In the genomic region with DNA sequence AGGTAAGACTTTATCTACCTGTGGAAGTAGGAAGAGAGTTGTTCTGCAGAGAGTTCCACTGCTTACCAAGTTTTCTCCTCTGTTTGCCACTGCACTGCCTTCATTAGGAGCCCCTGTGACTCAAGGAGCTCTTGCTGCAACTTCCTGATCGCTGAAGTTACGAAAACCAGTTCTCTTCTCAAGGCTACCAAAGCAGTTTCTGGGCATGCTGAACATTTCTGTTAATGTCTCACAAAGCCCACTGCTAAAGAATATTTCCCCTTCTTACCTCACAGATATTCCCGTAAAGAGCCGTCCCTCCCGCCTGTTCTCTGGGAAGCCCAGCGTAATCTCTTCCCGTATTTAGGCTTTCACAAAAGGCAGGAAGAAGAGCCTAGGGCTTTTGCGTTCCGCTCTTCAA, we compare ENCODE assay signal across 14 cellular contexts.
DNase-seq lines count a peak whose midpoint lies in the region; ATAC-seq, FAIRE-seq and TF ChIP-seq lines count a peak whose summit lies in the region.
"Had no signal": no experiment of that assay in that cellular context is flagged by ENCODE, and none has a peak within 500 bp of the region (broad histone marks: within the 10 kb centered on the region; RNA-seq: fewer than 3 reads in every experiment).

No MANE protein-coding gene starts in this region.

- in situ Hi-C loops in K562 (cut with MboI) = no loop called here

- H3K9ac ChIP-seq in K562 (ENCODE audit: insufficient read depth in 1 of 2, low read depth in 2 of 2, low read length in 2 of 2) = no peak overlapping the region

- H3K4me2 ChIP-seq in K562 (ENCODE audit: insufficient read depth, low read length) = no peak overlapping the region

- TF ChIP-seq RAD21 in K562 (CRISPR knock-in tag; conservative IDR thresholded peaks at IDR 0.05 in 1 of 2, IDR thresholded peaks at IDR 0.05 in 1 of 2) = no peak

- TF ChIP-seq EP300 in K562 (IDR thresholded peaks at IDR 0.05; ENCODE audit: low read length) = no peak

- ATAC-seq in left cardiac atrium (peak in 1 of 2 donors; percentile 42), K562 (no peak), thoracic aorta (ENCODE audit: insufficient number of reproducible peaks, low FRiP score, low read depth) (no peak), GM21423 (IDR thresholded peaks at IDR 0.05; ENCODE audit: unreplicated experiment) (no peak), HG02610 (IDR thresholded peaks at IDR 0.05; ENCODE audit: unreplicated experiment) (no peak)
- ATAC-seq: activated naive CD8-positive, alpha-beta T cell treated with anti-CD3 and anti-CD28 coated beads, Interleukin-2, amount 50 U/mL, for 24 hours; HCT116 had no signal

- no peaks in the 10 kb centered on the region for H3K9me3 ChIP-seq in K562 (replicated peaks; ENCODE audit: control insufficient read depth, insufficient read depth, low read depth, low read length)
- H3K9me3 ChIP-seq in thoracic aorta = peaks cover 10% of the 10 kb centered on the region

- peak overlapping the region; percentile 39; the same call in 1 of the 2 replicates for H2AFZ ChIP-seq in K562 (ENCODE audit: low read depth, low read length)

- peak; percentile 18 for DNase-seq in left cardiac atrium
- no peak for DNase-seq in cardiac septum (ENCODE audit: low spot score)
- DNase-seq in K562 (ENCODE audit: extremely low read depth in 1 of 4, low spot score in 3 of 4) = no peak
- peak; percentile 95 for DNase-seq in iris pigment epithelial cell (ENCODE audit: low read depth)
- no peak for DNase-seq in thoracic aorta (ENCODE audit: low spot score)
- no peak for DNase-seq in HuH-7.5 (ENCODE audit: low spot score)
- DNase-seq: activated naive CD8-positive, alpha-beta T cell treated with anti-CD3 and anti-CD28 coated beads, Interleukin-2, amount 50 U/mL, for 24 hours; activated T-cell treated with anti-CD3 and anti-CD28 coated beads, Interleukin-2, amount 50 U/mL, for 1 hour; cerebellar nuclear complex; occipital lobe had no signal

- no peaks in the 10 kb centered on the region for H3K36me3 ChIP-seq in K562 (ENCODE audit: control insufficient read depth, insufficient read depth, low read length)
- H3K36me3 ChIP-seq in thoracic aorta = no peaks in the 10 kb centered on the region

- H3K4me1 ChIP-seq in K562 (replicated peaks in 1 of 2; ENCODE audit: control insufficient read depth in 2 of 2, insufficient read depth in 2 of 2, low read length in 2 of 2) (no peaks in the 10 kb centered on the region), thoracic aorta (ENCODE audit: control insufficient read depth in 1 of 2, low read depth in 2 of 2) (no peaks in the 10 kb centered on the region)

- H4K20me1 ChIP-seq in K562 (replicated peaks; ENCODE audit: control insufficient read depth, insufficient read depth, low read length) = no peaks in the 10 kb centered on the region

- H3K79me2 ChIP-seq in K562 (ENCODE audit: control insufficient read depth, insufficient read depth, low read length) = no peaks in the 10 kb centered on the region

- H3K4me3 ChIP-seq in K562 = no peak overlapping the region
- H3K4me3 ChIP-seq in thoracic aorta = peak overlapping the region; percentile 41

- no peak overlapping the region for H3K27ac ChIP-seq in K562 (ENCODE audit: extremely low read depth, low read depth, low read length)
- H3K27ac ChIP-seq in thoracic aorta = peak overlapping the region in 1 of 2 donors; percentile 10
- H3K27ac ChIP-seq: epithelial cell of prostate had no signal

- intact Hi-C loops in left cardiac atrium (cut with DNase I) (no loop called here), cardiac septum (cut with DNase I) (no loop called here), K562 (cut with micrococcal nuclease) (no loop called here)

- no peak for TF ChIP-seq CTCF in K562 (IDR thresholded peaks at IDR 0.05 in 2 of 3, conservative IDR thresholded peaks at IDR 0.05 in 1 of 3; ENCODE audit: insufficient read depth in 2 of 3, low read depth in 1 of 3, low read length in 3 of 3)
- TF ChIP-seq CTCF in thoracic aorta (IDR thresholded peaks at IDR 0.05) = no peak

- H3K27me3 ChIP-seq in K562 (ENCODE audit: control insufficient read depth in 2 of 2, insufficient read depth in 2 of 2, low read length in 2 of 2) (no peaks in the 10 kb centered on the region; a peak in 1 of 5 replicates), thoracic aorta (replicated peaks; ENCODE audit: insufficient read depth) (no peaks in the 10 kb centered on the region)

- TF ChIP-seq POLR2A in K562 (conservative IDR thresholded peaks at IDR 0.05) = no peak

- no peaks in the 10 kb centered on the region for H3K9me1 ChIP-seq in K562 (ENCODE audit: control insufficient read depth, insufficient read depth, low read length)

- 9% methylated on average over 7 of the region's 9 CpGs for WGBS in K562 (ENCODE audit: insufficient coverage, low coverage, missing lambda C conversion rate)

- no peak for FAIRE-seq in K562 (lab: Jason Lieb, UNC)

- POLR2A ChIA-PET in K562 (lab: Yijun Ruan, JAX) = interaction anchor here (0.5 kb wide), 1 partner anchor 148 kb away, joined by 3 read pairs; no protein-coding TSS in a partner anchor

- CTCF ChIA-PET in K562 (lab: Yijun Ruan, JAX; ENCODE audit: low intra/inter-chr PET ratio) = no interaction called here

- no TSS peak for BruUV-seq in K562 (replicated peaks; lab: Mats Ljungman, UMichigan)

TF ChIP-seq in K562, 482 proteins besides CTCF, POLR2A, EP300 and RAD21:
- no peak for TF ChIP-seq ZNF77 (CRISPR knock-in tag; IDR thresholded peaks at IDR 0.05)
- TF ChIP-seq ARHGAP35 (IDR thresholded peaks at IDR 0.05; ENCODE audit: partially characterized antibody) = no peak
- TF ChIP-seq ZNF830 (CRISPR knock-in tag; IDR thresholded peaks at IDR 0.05) = no peak
- no peak for TF ChIP-seq FOXA3 (CRISPR knock-in tag; conservative IDR thresholded peaks at IDR 0.05 in 1 of 2, IDR thresholded peaks at IDR 0.05 in 1 of 2)
- no peak for TF ChIP-seq ZNF408 (CRISPR knock-in tag; IDR thresholded peaks at IDR 0.05; ENCODE audit: low read depth)
- no peak for TF ChIP-seq C11orf30 (IDR thresholded peaks at IDR 0.05; ENCODE audit: low read depth)
- TF ChIP-seq, protein P1, sequence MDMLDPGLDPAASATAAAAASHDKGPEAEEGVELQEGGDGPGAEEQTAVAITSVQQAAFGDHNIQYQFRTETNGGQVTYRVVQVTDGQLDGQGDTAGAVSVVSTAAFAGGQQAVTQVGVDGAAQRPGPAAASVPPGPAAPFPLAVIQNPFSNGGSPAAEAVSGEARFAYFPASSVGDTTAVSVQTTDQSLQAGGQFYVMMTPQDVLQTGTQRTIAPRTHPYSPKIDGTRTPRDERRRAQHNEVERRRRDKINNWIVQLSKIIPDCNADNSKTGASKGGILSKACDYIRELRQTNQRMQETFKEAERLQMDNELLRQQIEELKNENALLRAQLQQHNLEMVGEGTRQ (CRISPR knock-in tag; IDR thresholded peaks at IDR 0.05) = no peak

Comparison
In these comparisons a context has a peak if more than half of its experiments do, and no peak if none do; other contexts are left out.
1. DNase-seq: peak in left cardiac atrium (single experiment) and iris pigment epithelial cell (single experiment); none in cardiac septum (single experiment), K562 (0 of 4), thoracic aorta (single experiment) and HuH-7.5 (single experiment).